7 cellular contexts compared by ENCODE assay signal in the genomic region with DNA sequence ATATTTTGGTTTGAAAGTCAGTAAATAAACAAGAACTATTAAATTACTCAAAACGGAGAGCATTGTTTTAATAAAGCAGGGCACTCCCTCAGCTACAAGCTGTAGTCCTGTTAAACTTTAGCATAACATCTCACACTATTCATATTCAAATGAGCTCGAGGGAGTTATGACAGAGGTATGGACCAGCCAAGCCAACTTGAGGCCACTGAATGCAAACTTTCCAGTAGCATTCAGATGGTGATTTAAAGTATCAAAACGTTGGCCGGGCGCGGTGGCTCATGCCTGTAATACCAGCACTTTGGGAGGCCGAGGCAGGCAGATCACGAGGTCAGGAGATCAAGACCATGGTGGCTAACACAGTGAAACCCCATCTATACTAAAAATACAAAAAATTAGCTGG.
"Had no signal": no experiment of that assay in that cellular context is flagged by ENCODE, and none has a peak within 500 bp of the region (broad histone marks: within the 10 kb centered on the region; RNA-seq: fewer than 3 reads in every experiment).

No MANE protein-coding gene starts in this region.

- H3K27ac ChIP-seq: HL-60 had no signal

- DNase-seq: GOT3, HCEC 1CT, IMR-90, KG1 had no signal

- ATAC-seq: K562 had no signal

- H3K4me3 ChIP-seq: K562 had no signal

- FAIRE-seq: H54, K562 had no signal
